ENCODE assay signal across 8 cellular contexts in genomic region chr10:62264702-62265436, GRCh38. TPM values are rescaled to one million over a fixed set of nuclear protein-coding genes. Genes with fewer than 3 reads are reported as not detected.
A peak's percentile ranks its signal among the peaks of the same experiment; 100 is the strongest.
DNase-seq lines count a peak whose midpoint lies in the region; ATAC-seq and TF ChIP-seq lines count a peak whose summit lies in the region.

No MANE protein-coding gene starts in this region.

- H3K4me3 Mint-ChIP-seq in CD8-positive, alpha-beta T cell, result no peak overlapping the region
- H3K4me3 Mint-ChIP-seq in activated T-helper 1 cell treated with anti-CD3 and anti-CD28 coated beads, Interleukin-12 subunit alpha, Interleukin-12 subunit beta, Interleukin-2, Interleukin-4 antibody, amounts not matched to agents 30 ng/mL and 10 ng/mL and 1 ng/mL, durations not matched to agents 14 hours and 24 hours and 36 hours, result no peak overlapping the region
- H3K4me3 Mint-ChIP-seq in activated naive CD4-positive, alpha-beta T cell treated with anti-CD3 and anti-CD28 coated beads for 36 hours, result no peak overlapping the region

- H3K27ac ChIP-seq in CD8-positive, alpha-beta T cell (ENCODE audit: low read depth, low read length), result no peak overlapping the region
- no peak overlapping the region for H3K27ac ChIP-seq in tibial nerve

- H3K36me3 Mint-ChIP-seq in CD8-positive, alpha-beta T cell, result no peaks in the 10 kb centered on the region
- H3K36me3 Mint-ChIP-seq in activated T-helper 1 cell treated with anti-CD3 and anti-CD28 coated beads, Interleukin-12 subunit alpha, Interleukin-12 subunit beta, Interleukin-2, Interleukin-4 antibody, amounts not matched to agents 30 ng/mL and 10 ng/mL and 1 ng/mL, durations not matched to agents 14 hours and 24 hours and 36 hours (ENCODE audit: low read depth), result peaks cover 1% of the 10 kb centered on the region
- peaks cover 1% of the 10 kb centered on the region for H3K36me3 Mint-ChIP-seq in activated naive CD4-positive, alpha-beta T cell treated with anti-CD3 and anti-CD28 coated beads for 36 hours (ENCODE audit: low read depth)

- in situ Hi-C loops in astrocyte of the cerebellum (cut with HindIII; ENCODE audit: low sequenced_read_pairs), result loop anchor here (5.0 kb wide), 1 partner anchor 892 kb away; no protein-coding TSS in a partner anchor

- TF ChIP-seq EP300 in tibial nerve (IDR thresholded peaks at IDR 0.05), result no peak

- ATAC-seq in CD8-positive, alpha-beta T cell, result no peak
- peak; percentile 46 for ATAC-seq in GM18870 (IDR thresholded peaks at IDR 0.05; ENCODE audit: unreplicated experiment)

- no peaks in the 10 kb centered on the region for H3K36me3 ChIP-seq in CD8-positive, alpha-beta T cell (ENCODE audit: insufficient read depth, low read length)
- H3K36me3 ChIP-seq in tibial nerve, result no peaks in the 10 kb centered on the region

- TF ChIP-seq CTCF in CD8-positive, alpha-beta T cell (IDR thresholded peaks at IDR 0.05), result peak; percentile 59
- peak; percentile 70 for TF ChIP-seq CTCF in astrocyte of the cerebellum (IDR thresholded peaks at IDR 0.05; ENCODE audit: low read depth, low read length, missing control alignments)
- TF ChIP-seq CTCF in tibial nerve (IDR thresholded peaks at IDR 0.05), result peak; percentile 27 to 54 (median 46)

- H3K9me3 Mint-ChIP-seq in CD8-positive, alpha-beta T cell, result no peaks in the 10 kb centered on the region
- no peaks in the 10 kb centered on the region for H3K9me3 Mint-ChIP-seq in activated T-helper 1 cell treated with anti-CD3 and anti-CD28 coated beads, Interleukin-12 subunit alpha, Interleukin-12 subunit beta, Interleukin-2, Interleukin-4 antibody, amounts not matched to agents 30 ng/mL and 10 ng/mL and 1 ng/mL, durations not matched to agents 14 hours and 24 hours and 36 hours
- H3K9me3 Mint-ChIP-seq in activated naive CD4-positive, alpha-beta T cell treated with anti-CD3 and anti-CD28 coated beads for 36 hours, result no peaks in the 10 kb centered on the region

- peaks cover 13% of the 10 kb centered on the region for H3K4me1 ChIP-seq in CD8-positive, alpha-beta T cell (ENCODE audit: insufficient read depth, low read length)
- peaks cover 0 to 17% (median 5%) of the 10 kb centered on the region in 4 donors for H3K4me1 ChIP-seq in tibial nerve

- intact Hi-C loops in CD8-positive, alpha-beta T cell (cut with DNase I, micrococcal nuclease), result loop anchor here (5.0 kb wide), 2 partner anchors 157 to 892 kb away; no protein-coding TSS in a partner anchor
- intact Hi-C loops in activated T-helper 1 cell treated with anti-CD3 and anti-CD28 coated beads, Interleukin-12 subunit alpha, Interleukin-12 subunit beta, Interleukin-2, Interleukin-4 antibody, amounts not matched to agents 30 ng/mL and 10 ng/mL and 1 ng/mL, durations not matched to agents 14 hours and 24 hours and 36 hours (cut with micrococcal nuclease), result loop anchor here (5.0 to 10.0 kb wide), 6 partner anchors 110 to 1362 kb away; partner anchors contain the start of gene ZNF365
- intact Hi-C loops in activated naive CD4-positive, alpha-beta T cell treated with anti-CD3 and anti-CD28 coated beads for 36 hours (cut with micrococcal nuclease), result loop anchor here (1.0 to 5.0 kb wide), 7 partner anchors 87 to 892 kb away; partner anchors contain the start of genes EGR2 and NRBF2

- H3K9me3 ChIP-seq in CD8-positive, alpha-beta T cell (ENCODE audit: low read length), result no peaks in the 10 kb centered on the region
- H3K9me3 ChIP-seq in tibial nerve, result no peaks in the 10 kb centered on the region

- POLR2A ChIA-PET in CD8-positive, alpha-beta T cell (lab: Charles Lee), result interaction anchor here (1.0 kb wide), 1 partner anchor 69 kb away, joined by 3 read pairs; no protein-coding TSS in a partner anchor

- H3K4me3 ChIP-seq in CD8-positive, alpha-beta T cell (ENCODE audit: low read depth, low read length), result no peak overlapping the region
- H3K4me3 ChIP-seq in astrocyte of the cerebellum (ENCODE audit: low read depth, low read length), result no peak overlapping the region
- no peak overlapping the region for H3K4me3 ChIP-seq in tibial nerve

- H3K27ac Mint-ChIP-seq in CD8-positive, alpha-beta T cell, result no peak overlapping the region
- no peak overlapping the region for H3K27ac Mint-ChIP-seq in activated T-helper 1 cell treated with anti-CD3 and anti-CD28 coated beads, Interleukin-12 subunit alpha, Interleukin-12 subunit beta, Interleukin-2, Interleukin-4 antibody, amounts not matched to agents 30 ng/mL and 10 ng/mL and 1 ng/mL, durations not matched to agents 14 hours and 24 hours and 36 hours
- no peak overlapping the region for H3K27ac Mint-ChIP-seq in activated naive CD4-positive, alpha-beta T cell treated with anti-CD3 and anti-CD28 coated beads for 36 hours

- CTCF ChIA-PET in CD8-positive, alpha-beta T cell (lab: Charles Lee), result interaction anchor here (0.7 to 1.8 kb wide), 14 partner anchors 11 to 819 kb away, joined by 3 to 7 read pairs (median 3); no protein-coding TSS in a partner anchor
- CTCF ChIA-PET in activated naive CD4-positive, alpha-beta T cell treated with anti-CD3 and anti-CD28 coated beads for 36 hours (lab: Charles Lee), result interaction anchor here (0.6 to 2.7 kb wide), 26 partner anchors 8 to 514 kb away, joined by 3 to 10 read pairs (median 4); no protein-coding TSS in a partner anchor

- H3K4me1 Mint-ChIP-seq in CD8-positive, alpha-beta T cell (ENCODE audit: low read depth), result peaks cover 10% of the 10 kb centered on the region
- H3K4me1 Mint-ChIP-seq in activated T-helper 1 cell treated with anti-CD3 and anti-CD28 coated beads, Interleukin-12 subunit alpha, Interleukin-12 subunit beta, Interleukin-2, Interleukin-4 antibody, amounts not matched to agents 30 ng/mL and 10 ng/mL and 1 ng/mL, durations not matched to agents 14 hours and 24 hours and 36 hours (ENCODE audit: low read depth), result peaks cover 28% of the 10 kb centered on the region
- peaks cover 23% of the 10 kb centered on the region for H3K4me1 Mint-ChIP-seq in activated naive CD4-positive, alpha-beta T cell treated with anti-CD3 and anti-CD28 coated beads for 36 hours (ENCODE audit: low read depth)

- TF ChIP-seq POLR2A in tibial nerve (IDR thresholded peaks at IDR 0.05), result no peak

- 32 to 53% methylated on average over 1 of the region's 1 CpG for WGBS in tibial nerve, 2 donors

- H3K27me3 Mint-ChIP-seq in CD8-positive, alpha-beta T cell (ENCODE audit: low read depth), result peaks cover 7% of the 10 kb centered on the region
- peaks cover 9% of the 10 kb centered on the region for H3K27me3 Mint-ChIP-seq in activated T-helper 1 cell treated with anti-CD3 and anti-CD28 coated beads, Interleukin-12 subunit alpha, Interleukin-12 subunit beta, Interleukin-2, Interleukin-4 antibody, amounts not matched to agents 30 ng/mL and 10 ng/mL and 1 ng/mL, durations not matched to agents 14 hours and 24 hours and 36 hours (ENCODE audit: insufficient read depth)
- peaks cover 8% of the 10 kb centered on the region for H3K27me3 Mint-ChIP-seq in activated naive CD4-positive, alpha-beta T cell treated with anti-CD3 and anti-CD28 coated beads for 36 hours (ENCODE audit: low read depth)

- no peak for DNase-seq in CD8-positive, alpha-beta T cell
- DNase-seq in LoVo (ENCODE audit: low spot score) (peak; percentile 75), astrocyte of the cerebellum (ENCODE audit: low read depth) (peak; percentile 82), inferior parietal cortex (ENCODE audit: extremely low spot score) (peak; percentile 70), tibial nerve (ENCODE audit: low spot score in 2 of 2) (no peak)
- no peak for DNase-seq in activated T-helper 1 cell treated with anti-CD3 and anti-CD28 coated beads, Interleukin-12 subunit alpha, Interleukin-12 subunit beta, Interleukin-2, Interleukin-4 antibody, amounts not matched to agents 30 ng/mL and 10 ng/mL and 1 ng/mL, durations not matched to agents 14 hours and 24 hours and 36 hours (ENCODE audit: low spot score)
- DNase-seq in activated naive CD4-positive, alpha-beta T cell treated with anti-CD3 and anti-CD28 coated beads for 36 hours, result no peak

- H3K27me3 ChIP-seq in CD8-positive, alpha-beta T cell (ENCODE audit: insufficient read depth, low read length), result no peaks in the 10 kb centered on the region
- H3K27me3 ChIP-seq in tibial nerve, result no peaks in the 10 kb centered on the region

RNA-seq across cellular contexts. Expression of gene RTKN2, which starts 3.8 kb away (rescaled TPM):
- under 1 TPM; 0.49 to 0.61 TPM for total RNA-seq in CD8-positive, alpha-beta T cell
- under 1 TPM in 1 of 4 donors, not detected in 3; 0.30 TPM for total RNA-seq in tibial nerve
- 3.0 and 3.7 TPM in 2 replicates for total RNA-seq in activated T-helper 1 cell treated with anti-CD3 and anti-CD28 coated beads, Interleukin-12 subunit alpha, Interleukin-12 subunit beta, Interleukin-2, Interleukin-4 antibody, amounts not matched to agents 30 ng/mL and 10 ng/mL and 1 ng/mL, durations not matched to agents 14 hours and 24 hours and 36 hours
- total RNA-seq in activated naive CD4-positive, alpha-beta T cell treated with anti-CD3 and anti-CD28 coated beads for 36 hours, result 1 to 10 TPM; 4.7 to 5.4 TPM

Comparison
In these comparisons a context has a peak if more than half of its experiments do, and no peak if none do; other contexts are left out.
1. DNase-seq: peak in LoVo (single experiment), astrocyte of the cerebellum (single experiment) and inferior parietal cortex (single experiment); none in CD8-positive, alpha-beta T cell (0 of 7), tibial nerve (0 of 2), activated T-helper 1 cell treated with anti-CD3 and anti-CD28 coated beads, Interleukin-12 subunit alpha, Interleukin-12 subunit beta, Interleukin-2, Interleukin-4 antibody, amounts not matched to agents 30 ng/mL and 10 ng/mL and 1 ng/mL, durations not matched to agents 14 hours and 24 hours and 36 hours (single experiment) and activated naive CD4-positive, alpha-beta T cell treated with anti-CD3 and anti-CD28 coated beads for 36 hours (single experiment).
2. Peak in every context shown above with its lines, with median percentiles within 50 percentile points of each other: CTCF ChIP-seq.